In genomic region chr13:112392719-112393118, GRCh38 we compare ENCODE assay signal across 20 cellular contexts. TPM values are rescaled to one million over a fixed set of nuclear protein-coding genes. Genes with fewer than 3 reads are reported as not detected.
"Had no signal": no experiment of that assay in that cellular context is flagged by ENCODE, and none has a peak within 500 bp of the region (broad histone marks: within the 10 kb centered on the region; RNA-seq: fewer than 3 reads in every experiment).

No MANE protein-coding gene starts in this region.

- H3K4me1 ChIP-seq: gastroesophageal sphincter, heart right ventricle, parathyroid adenoma, thyroid gland had no signal

- H3K36me3 Mint-ChIP-seq: activated naive CD4-positive, alpha-beta T cell treated with anti-CD3 and anti-CD28 coated beads, Interleukin-2, amount 10 ng/mL, durations not matched to agents 7 days and 5 days; naive B cell; stimulated activated naive B cell treated with anti-CD40 and anti-IgM and Interleukin-4, amounts not matched to agents 10 μg/mL and 1 μg/mL and 100 μg/mL, for 72 hours had no signal

- H3K36me3 ChIP-seq: gastroesophageal sphincter, heart right ventricle, thyroid gland had no signal

- H3K9ac ChIP-seq: parathyroid adenoma had no signal

- H3K27ac ChIP-seq: gastroesophageal sphincter, heart right ventricle, parathyroid adenoma, thyroid gland had no signal

- H3K9me3 Mint-ChIP-seq: activated naive CD4-positive, alpha-beta T cell treated with anti-CD3 and anti-CD28 coated beads, Interleukin-2, amount 10 ng/mL, durations not matched to agents 7 days and 5 days had no signal

- H2AFZ ChIP-seq: parathyroid adenoma had no signal

- H3K27ac Mint-ChIP-seq: activated naive CD4-positive, alpha-beta T cell treated with anti-CD3 and anti-CD28 coated beads, Interleukin-2, amount 10 ng/mL, durations not matched to agents 7 days and 5 days; naive B cell; stimulated activated naive B cell treated with anti-CD40 and anti-IgM and Interleukin-4, amounts not matched to agents 10 μg/mL and 1 μg/mL and 100 μg/mL, for 72 hours had no signal

- H3K4me3 Mint-ChIP-seq: activated naive CD4-positive, alpha-beta T cell treated with anti-CD3 and anti-CD28 coated beads, Interleukin-2, amount 10 ng/mL, durations not matched to agents 7 days and 5 days; stimulated activated naive B cell treated with anti-CD40 and anti-IgM and Interleukin-4, amounts not matched to agents 10 μg/mL and 1 μg/mL and 100 μg/mL, for 72 hours had no signal

- H3K4me1 Mint-ChIP-seq: activated naive CD4-positive, alpha-beta T cell treated with anti-CD3 and anti-CD28 coated beads, Interleukin-2, amount 10 ng/mL, durations not matched to agents 7 days and 5 days; naive B cell; stimulated activated naive B cell treated with anti-CD40 and anti-IgM and Interleukin-4, amounts not matched to agents 10 μg/mL and 1 μg/mL and 100 μg/mL, for 72 hours had no signal

- DNase-seq: activated CD4-positive, alpha-beta T cell treated with anti-CD3 and anti-CD28 coated beads, Interleukin-2, amount 50 U/mL, for 4 hours; activated CD4-positive, CD25-positive, alpha-beta regulatory T cell treated with anti-CD3 and anti-CD28 coated beads, Interleukin-2, amount 50 U/mL, for 72 hours; activated naive CD4-positive, alpha-beta T cell treated with anti-CD3 and anti-CD28 coated beads, Interleukin-2, amount 10 ng/mL, durations not matched to agents 7 days and 5 days; activated T-cell treated with anti-CD3 and anti-CD28 coated beads, Interleukin-2, amount 50 U/mL, for 1 hour; heart right ventricle; naive B cell; stimulated activated CD4-positive, alpha-beta T cell treated with anti-CD3 and anti-CD28 coated beads, Interleukin-4, amount 100 ng/mL, for 1 hour; stimulated activated naive B cell treated with anti-CD40 and anti-IgM and Interleukin-4, amounts not matched to agents 10 μg/mL and 1 μg/mL and 100 μg/mL, for 72 hours; thyroid gland had no signal

- H3K79me2 ChIP-seq: parathyroid adenoma had no signal

- H3K27me3 ChIP-seq: thyroid gland had no signal

- H3K4me3 ChIP-seq: gastroesophageal sphincter, heart right ventricle, thyroid gland had no signal

- H3K9me3 ChIP-seq: gastroesophageal sphincter, heart right ventricle, thyroid gland had no signal

RNA-seq across cellular contexts. Expression of gene SPACA7, which starts 16.6 kb away (rescaled TPM):
- total RNA-seq: astrocyte, bronchial epithelial cell, dermis microvascular lymphatic vessel endothelial cell, epithelial cell of proximal tubule, gastroesophageal sphincter, heart right ventricle, left lobe of liver, lung microvascular endothelial cell, mononuclear cell, renal cortical epithelial cell, thyroid gland had no signal
- polyA plus RNA-seq: adipose tissue, heart right ventricle had no signal
